Comparison of ENCODE assay signal across 8 cellular contexts in genomic region chr12:57459055-57459749, GRCh38.
DNase-seq lines count a peak whose midpoint lies in the region; ATAC-seq and TF ChIP-seq lines count a peak whose summit lies in the region.

No MANE protein-coding gene starts in this region.

- peak; percentile 96 for TF ChIP-seq CTCF in choroid plexus epithelial cell (conservative IDR thresholded peaks at IDR 0.05; ENCODE audit: low read depth, low read length)

- DNase-seq in AML-193 (lab: John Stamatoyannopoulos, UW) (peak; percentile 84 to 92), NCI-H446 treated with DMSO at 0.1 percent for 48 hours (lab: John Stamatoyannopoulos, UW) (peak; percentile 83), choroid plexus epithelial cell (ENCODE audit: low read depth) (peak; percentile 98), kidney tubule cell (ENCODE audit: low spot score) (peak; percentile 94)
- peak; percentile 88 for DNase-seq in activated CD4-positive, alpha-beta T cell treated with anti-CD3 and anti-CD28 coated beads for 1 hour
- peak; percentile 79 to 88 for DNase-seq in stimulated activated CD4-positive, alpha-beta T cell treated with anti-CD3 and anti-CD28 coated beads, Interleukin-1b, Interleukin-23, amount 100 ng/mL, for 1 hour (ENCODE audit: low read depth in 2 of 2)

- ATAC-seq in GM19043 (IDR thresholded peaks at IDR 0.05; ENCODE audit: low read depth, unreplicated experiment) (peak; percentile 49), HG03378 (IDR thresholded peaks at IDR 0.05; ENCODE audit: unreplicated experiment) (peak; percentile 66)

- peak overlapping the region; percentile 73 for H3K4me3 ChIP-seq in choroid plexus epithelial cell (ENCODE audit: low read depth, low read length)

Comparison
In these comparisons a context has a peak if more than half of its experiments do, and no peak if none do; other contexts are left out.
1. Peak in every context shown above with its lines: DNase-seq, ATAC-seq and H3K4me3 ChIP-seq.